19 cellular contexts compared by ENCODE assay signal in genomic region chr14:104192146-104192882, GRCh38. TPM values are rescaled to one million over a fixed set of nuclear protein-coding genes. Genes with fewer than 3 reads are reported as not detected.
DNase-seq lines count a peak whose midpoint lies in the region; ATAC-seq, FAIRE-seq and TF ChIP-seq lines count a peak whose summit lies in the region.
"Had no signal": no experiment of that assay in that cellular context is flagged by ENCODE, and none has a peak within 500 bp of the region (broad histone marks: within the 10 kb centered on the region; RNA-seq: fewer than 3 reads in every experiment).

No MANE protein-coding gene starts in this region.

- no peak overlapping the region for H2BK120ac ChIP-seq in H1 (replicated peaks; ENCODE audit: low read depth, low read length)

- H3K18ac ChIP-seq in H1 (ENCODE audit: extremely low read depth, low read length) = no peak overlapping the region

- TF ChIP-seq RAD21 in A549 (conservative IDR thresholded peaks at IDR 0.05 in 1 of 2, IDR thresholded peaks at IDR 0.05 in 1 of 2) (no peak), H1 (IDR thresholded peaks at IDR 0.05 in 1 of 2, conservative IDR thresholded peaks at IDR 0.05 in 1 of 2; ENCODE audit: low read depth in 2 of 2, low read length in 2 of 2) (no peak)

- H3K4me2 ChIP-seq in A549 (no peak overlapping the region), H1 (ENCODE audit: insufficient read depth in 1 of 2, low read depth in 2 of 2, low read length in 2 of 2) (no peak overlapping the region), smooth muscle cell (no peak overlapping the region)

- no peaks in the 10 kb centered on the region for H3K79me2 ChIP-seq in H1 (ENCODE audit: control insufficient read depth in 1 of 2, insufficient read depth in 2 of 2, low read length in 2 of 2)
- H3K79me2 ChIP-seq in smooth muscle cell (ENCODE audit: low read depth) = no peaks in the 10 kb centered on the region

- peaks cover 0 to 7% of the 10 kb centered on the region in 2 experiments for H4K20me1 ChIP-seq in H1 (replicated peaks in 1 of 2; ENCODE audit: control insufficient read depth in 1 of 2, insufficient read depth in 2 of 2, low read length in 2 of 2)
- H4K20me1 ChIP-seq in smooth muscle cell (ENCODE audit: low read depth) = no peaks in the 10 kb centered on the region

- no peak overlapping the region for H2BK20ac ChIP-seq in H1 (ENCODE audit: low read length)

- TF ChIP-seq POLR2A in A549 (IDR thresholded peaks at IDR 0.05; ENCODE audit: low read length) = no peak
- TF ChIP-seq POLR2A in GM12892 (IDR thresholded peaks at IDR 0.05; ENCODE audit: low read depth, low read length) = no peak
- TF ChIP-seq POLR2A in H1 (IDR thresholded peaks at IDR 0.05; ENCODE audit: control extremely low read depth in 1 of 2, low read depth in 2 of 2, low read length in 2 of 2) = no peak

- H3K36me3 ChIP-seq in HEK293 (ENCODE audit: control insufficient read depth in 2 of 2, insufficient read depth in 1 of 2, low read length in 2 of 2) (no peaks in the 10 kb centered on the region), H1 (ENCODE audit: control insufficient read depth in 2 of 4, insufficient read depth in 4 of 4, low read length in 3 of 4) (no peaks in the 10 kb centered on the region), smooth muscle cell (ENCODE audit: low read depth) (no peaks in the 10 kb centered on the region)

- TF ChIP-seq EP300 in A549 (IDR thresholded peaks at IDR 0.05) (no peak), H1 (IDR thresholded peaks at IDR 0.05; ENCODE audit: borderline replicate concordance in 1 of 2, low read depth in 2 of 2, low read length in 2 of 2) (no peak)

- no peak overlapping the region for H2BK15ac ChIP-seq in H1 (ENCODE audit: low read length)

- no peak overlapping the region for H3K4ac ChIP-seq in H1 (replicated peaks; ENCODE audit: insufficient read length, low read depth, low read length)

- H3K23me2 ChIP-seq in H1 (ENCODE audit: low read depth, low read length) = peaks cover 2% of the 10 kb centered on the region; the same call in 1 of the 2 replicates

- no peak overlapping the region for H4K91ac ChIP-seq in H1 (replicated peaks; ENCODE audit: insufficient read length, low read length)

- H3K27me3 ChIP-seq in H1 (replicated peaks in 1 of 4; ENCODE audit: control insufficient read depth in 3 of 4, extremely low read depth in 1 of 4, insufficient read depth in 3 of 4, low read length in 3 of 4) (peaks cover 0 to 1% (median 0%) of the 10 kb centered on the region in 4 experiments; a peak in 1 of 7 replicates), smooth muscle cell (ENCODE audit: low read depth) (no peaks in the 10 kb centered on the region)

- no peak overlapping the region for H2AK5ac ChIP-seq in H1 (ENCODE audit: low read depth, low read length)

- no peaks in the 10 kb centered on the region for H3K79me1 ChIP-seq in H1 (ENCODE audit: low read depth, low read length)

- no peak overlapping the region for H2BK5ac ChIP-seq in H1 (ENCODE audit: low read depth, low read length)

- no peaks in the 10 kb centered on the region for H3K9me3 ChIP-seq in A549
- H3K9me3 ChIP-seq in HEK293 (ENCODE audit: control insufficient read depth, insufficient read depth, low read depth, low read length) = no peaks in the 10 kb centered on the region
- H3K9me3 ChIP-seq in H1 (ENCODE audit: insufficient read depth in 2 of 2, low read depth in 1 of 2, low read length in 1 of 2) = no peaks in the 10 kb centered on the region
- H3K9me3 ChIP-seq in smooth muscle cell (replicated peaks; ENCODE audit: low read depth) = no peaks in the 10 kb centered on the region

- no peak overlapping the region for H3K23ac ChIP-seq in H1 (ENCODE audit: insufficient read length)

- no peak overlapping the region for H3K56ac ChIP-seq in H1 (replicated peaks; ENCODE audit: insufficient read length, low read depth, low read length)

- H3K27ac ChIP-seq in A549 (no peak overlapping the region), HEK293 (ENCODE audit: extremely low read depth, low read depth, low read length) (no peak overlapping the region), H1 (ENCODE audit: low read depth, low read length) (no peak overlapping the region), smooth muscle cell (ENCODE audit: low read depth) (no peak overlapping the region)

- peak overlapping the region; percentile 89 for H4K8ac ChIP-seq in H1 (ENCODE audit: extremely low read depth, insufficient read depth, low read length)

- POLR2A ChIA-PET in A549 (lab: Yijun Ruan, JAX) (no interaction called here), HEK293 (lab: Yijun Ruan, JAX) (no interaction called here), H1 (lab: Charles Lee; ENCODE audit: partially characterized antibody) (no interaction called here)

- no peaks in the 10 kb centered on the region for H3F3A ChIP-seq in smooth muscle cell (ENCODE audit: low read depth)

- FAIRE-seq in A549 (lab: Jason Lieb, UNC) (no peak), GM12892 (lab: Jason Lieb, UNC) (no peak), H1 (lab: Jason Lieb, UNC) (no peak)
- FAIRE-seq: A204.1, GM19239, HepG2 had no signal

- no peak overlapping the region for H3K4me3 ChIP-seq in A549
- H3K4me3 ChIP-seq in HEK293 (ENCODE audit: low read depth, low read length) = no peak overlapping the region
- H3K4me3 ChIP-seq in H1 (ENCODE audit: extremely low read depth in 1 of 4, insufficient read depth in 2 of 4, low read depth in 3 of 4, low read length in 4 of 4) = no peak overlapping the region
- H3K4me3 ChIP-seq in smooth muscle cell = no peak overlapping the region

- peak; percentile 25 to 54; a peak in 5 of 6 replicates for ATAC-seq in A549
- no peak for ATAC-seq in HG03354 (IDR thresholded peaks at IDR 0.05; ENCODE audit: poor library complexity, severe bottlenecking, unreplicated experiment)
- ATAC-seq: CD8-positive, alpha-beta T cell; HepG2 had no signal

- DNase-seq in A549 (ENCODE audit: low read depth in 1 of 2, low spot score in 1 of 2) (no peak), GM12892 (ENCODE audit: insufficient read length) (peak; percentile 24), H1 (ENCODE audit: low read depth in 1 of 2, low spot score in 2 of 2) (no peak), smooth muscle cell (lab: John Stamatoyannopoulos, UW; ENCODE audit: unreplicated experiment) (no peak), NCI-H146 treated with DMSO at 0.1 percent for 48 hours (lab: John Stamatoyannopoulos, UW; ENCODE audit: unreplicated experiment) (no peak)
- no peak for DNase-seq in activated CD8-positive, alpha-beta memory T cell treated with anti-CD3 and anti-CD28 coated beads, Interleukin-2, amount 50 U/mL, for 48 hours
- DNase-seq: AML-193; Calu3; CD8-positive, alpha-beta T cell; DMS79 treated with DMSO at 0.1 percent for 48 hours; GF-D8; HCEC 1CT; KG1 had no signal

- no peaks in the 10 kb centered on the region for H3K4me1 ChIP-seq in A549
- H3K4me1 ChIP-seq in HEK293 (ENCODE audit: control insufficient read depth, insufficient read depth, low read length) = no peaks in the 10 kb centered on the region
- peaks cover 0 to 3% (median 0%) of the 10 kb centered on the region in 4 experiments; a peak in 2 of 7 replicates for H3K4me1 ChIP-seq in H1 (replicated peaks in 1 of 4; ENCODE audit: control insufficient read depth in 3 of 4, insufficient read depth in 4 of 4, low read length in 3 of 4)
- no peaks in the 10 kb centered on the region for H3K4me1 ChIP-seq in smooth muscle cell (ENCODE audit: low read depth)

- no peak overlapping the region for H4K5ac ChIP-seq in H1 (ENCODE audit: insufficient read length, low read depth, low read length)

- H3K9ac ChIP-seq in H1 (replicated peaks in 1 of 4; ENCODE audit: extremely low read depth in 1 of 4, low read depth in 3 of 4, low read length in 3 of 4) = no peak overlapping the region
- H3K9ac ChIP-seq in smooth muscle cell (ENCODE audit: low read depth) = no peak overlapping the region

- WGBS in A549 (ENCODE audit: missing lambda C conversion rate) = 26% methylated on average over 9 of the region's 20 CpGs
- 87% methylated on average over 19 of the region's 20 CpGs; no CpG with 5 or more reads in 1 of the 2 experiments for WGBS in H1 (ENCODE audit: extremely low coverage in 1 of 2, insufficient coverage in 1 of 2, insufficient read length in 1 of 2, insufficient replicate concordance in 2 of 2, low coverage in 1 of 2, low lambda C conversion rate in 2 of 2, missing lambda C conversion rate in 1 of 2), 2 experiments
- WGBS in smooth muscle cell (ENCODE audit: low lambda C conversion rate) = 93% methylated on average over 20 of the region's 20 CpGs

- CTCF ChIA-PET in A549 (lab: Yijun Ruan, JAX) = interaction anchor here (1.2 kb wide), 1 partner anchor 28 kb away, joined by 3 read pairs; no protein-coding TSS in a partner anchor
- CTCF ChIA-PET in HEK293 (lab: Yijun Ruan, JAX) = no interaction called here
- CTCF ChIA-PET in H1 (lab: Charles Lee; ENCODE audit: partially characterized antibody) = interaction anchor here (0.8 to 1.6 kb wide), 4 partner anchors 32 to 372 kb away, joined by 3 read pairs; no protein-coding TSS in a partner anchor

- H3K14ac ChIP-seq in H1 (ENCODE audit: insufficient read length) = no peak overlapping the region

- H2AFZ ChIP-seq in H1 (ENCODE audit: low read length) = no peak overlapping the region
- no peak overlapping the region for H2AFZ ChIP-seq in smooth muscle cell (ENCODE audit: low read depth)

- TF ChIP-seq CTCF in A549 (IDR thresholded peaks at IDR 0.05) (no peak), HEK293 (tag by site-specific recombination; IDR thresholded peaks at IDR 0.05) (no peak), H1 (IDR thresholded peaks at IDR 0.05; ENCODE audit: control extremely low read depth in 1 of 3, insufficient read depth in 1 of 3, low read depth in 1 of 3, low read length in 3 of 3) (no peak), smooth muscle cell (IDR thresholded peaks at IDR 0.05; ENCODE audit: borderline replicate concordance, insufficient read depth, poor library complexity, severe bottlenecking) (no peak)

- H2BK12ac ChIP-seq in H1 (ENCODE audit: low read depth, low read length) = no peak overlapping the region

RNA-seq across cellular contexts. Expression of gene KIF26A, which starts 53.9 kb away (rescaled TPM):
- polyA plus RNA-seq in A549 (2011; rRNA removed) = 0.20 and 0.28 TPM in 2 replicates
- polyA plus RNA-seq in A549 (2012; cell fraction: cytosol; rRNA removed) = 1.1 and 1.9 TPM in 2 replicates
- polyA plus RNA-seq in A549 (2012; cell fraction: nucleus; rRNA removed) = 2.4 and 3.7 TPM in 2 replicates
- polyA plus RNA-seq in A549 (2017; fragmentation: RNase III; extraction: RNeasy Plus Mini Kit Qiagen cat#74134 plus additional on column Dnase treatment) = 1.9 to 2.3 TPM (median 2.1 TPM) in 3 replicates
- 0.33 and 0.39 TPM in 2 replicates for polyA minus RNA-seq in A549 (2011; rRNA and poly(A)+ RNA removed)
- not detected for polyA plus RNA-seq in GM12892 (2012; ENCODE audit: missing spikeins)
- 41.6 and 42.3 TPM in 2 replicates for total RNA-seq in H1 (2021; fragmentation: NEBNext Ultra II Directional; extraction: Animal tissue kit (Norgen Biotek cat#: 25700))
- polyA plus RNA-seq in H1 (2011; rRNA removed) = 11.5 and 25.9 TPM in 2 replicates
- polyA plus RNA-seq in H1 (2011; cell fraction: cytosol; rRNA removed) = 18.3 TPM
- 49.7 TPM for polyA plus RNA-seq in H1 (2011; cell fraction: nucleus; rRNA removed)
- 14.7 to 22.6 TPM (median 20.0 TPM) in 4 replicates for polyA plus RNA-seq in H1 (2012, experiment 1 of 2)
- polyA plus RNA-seq in H1 (2012, experiment 2 of 2) = 16.2 TPM
- 13.6 TPM for polyA plus RNA-seq in H1 (2013, experiment 1 of 2)
- polyA plus RNA-seq in H1 (2013, experiment 2 of 2) = 12.8 TPM
- 2.8 and 6.1 TPM in 2 replicates for polyA minus RNA-seq in H1 (2011; rRNA and poly(A)+ RNA removed)
- polyA minus RNA-seq in H1 (2011; cell fraction: cytosol; rRNA and poly(A)+ RNA removed) = 24.9 TPM
- 24.4 TPM for polyA minus RNA-seq in H1 (2011; cell fraction: nucleus; rRNA and poly(A)+ RNA removed)
- 4.4 and 5.9 TPM in 2 replicates for total RNA-seq in smooth muscle cell
- polyA plus RNA-seq in smooth muscle cell = 4.0 and 4.4 TPM in 2 replicates
- total RNA-seq: HepG2 had no signal
- polyA plus RNA-seq: HepG2, IgD-negative memory B cell had no signal
